23 cellular contexts compared by ENCODE assay signal in the genomic region with DNA sequence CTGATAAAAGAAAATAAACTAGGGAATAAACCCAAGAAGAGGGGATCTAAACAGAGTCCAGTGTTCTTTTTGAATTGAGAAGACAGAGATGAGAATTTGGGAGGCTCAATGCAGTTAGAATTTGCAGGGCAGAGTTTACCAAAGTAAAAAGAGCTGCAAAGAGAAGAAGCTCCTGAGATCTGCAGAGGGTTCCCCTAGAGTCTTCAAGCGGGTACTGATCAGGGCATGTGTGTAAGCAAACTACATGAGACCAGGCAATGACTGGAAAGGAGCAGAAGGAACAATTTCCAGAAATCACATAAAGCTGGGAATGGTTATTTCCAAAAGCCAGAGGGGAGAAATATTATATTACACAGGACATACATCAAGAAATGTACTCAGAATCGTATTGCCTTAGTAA. TPM values are rescaled to one million over a fixed set of nuclear protein-coding genes. Genes with fewer than 3 reads are reported as not detected.
A peak's percentile ranks its signal among the peaks of the same experiment; 100 is the strongest.
DNase-seq lines count a peak whose midpoint lies in the region; ATAC-seq, FAIRE-seq and TF ChIP-seq lines count a peak whose summit lies in the region.
"Had no signal": no experiment of that assay in that cellular context is flagged by ENCODE, and none has a peak within 500 bp of the region (broad histone marks: within the 10 kb centered on the region; RNA-seq: fewer than 3 reads in every experiment).

No MANE protein-coding gene starts in this region.

- H3K4me2 ChIP-seq in A549: no peak overlapping the region
- H3K4me2 ChIP-seq in GM23338: no peak overlapping the region
- no peak overlapping the region for H3K4me2 ChIP-seq in PC-3 (ENCODE audit: low read length)
- H3K4me2 ChIP-seq in K562 (ENCODE audit: insufficient read depth, low read length): no peak overlapping the region

- no peak overlapping the region for H3K27ac Mint-ChIP-seq in GM23338
- H3K27ac Mint-ChIP-seq: CD4-positive, CD25-positive, alpha-beta regulatory T cell; T-cell had no signal

- TF ChIP-seq RAD21 in A549 (conservative IDR thresholded peaks at IDR 0.05 in 1 of 2, IDR thresholded peaks at IDR 0.05 in 1 of 2) (no peak), K562 (CRISPR knock-in tag; conservative IDR thresholded peaks at IDR 0.05 in 1 of 2, IDR thresholded peaks at IDR 0.05 in 1 of 2) (no peak)

- in situ Hi-C loops in K562 (cut with MboI): no loop called here

- H3K4me1 Mint-ChIP-seq in GM23338: peaks cover 9% of the 10 kb centered on the region; the same call in 2 of the 3 replicates
- H3K4me1 Mint-ChIP-seq: CD4-positive, CD25-positive, alpha-beta regulatory T cell had no signal

- POLR2A ChIA-PET in A549 (lab: Yijun Ruan, JAX) (no interaction called here), PC-3 (lab: Charles Lee; ENCODE audit: unreplicated experiment) (no interaction called here), K562 (lab: Yijun Ruan, JAX) (interaction anchor here (0.7 kb wide), 1 partner anchor 49 kb away, joined by 3 read pairs; no protein-coding TSS in a partner anchor)

- DNase-seq in A549 (ENCODE audit: low read depth in 1 of 2, low spot score in 1 of 2): no peak
- DNase-seq in GM23338 (ENCODE audit: low spot score): peak; percentile 23
- DNase-seq in PC-3: no peak
- DNase-seq in K562 (ENCODE audit: extremely low read depth in 1 of 4, low spot score in 3 of 4): no peak
- no peak for DNase-seq in pancreas
- no peak for DNase-seq in NCI-H510A (lab: John Stamatoyannopoulos, UW)
- DNase-seq in testis: no peak
- no peak for DNase-seq in coronary artery (ENCODE audit: low spot score)
- DNase-seq: ACHN; AML-193; Caco-2; CD4-positive, CD25-positive, alpha-beta regulatory T cell; DMS153; EL; H7; IMR-90; NCI-H1048; NCI-H1694; NCI-H2227 treated with DMSO at 0.1 percent for 48 hours; NCI-H524 treated with DMSO at 0.1 percent for 48 hours; T-cell had no signal

- ATAC-seq in A549 (peak; percentile 56 to 78; a peak in 4 of 6 replicates), GM23338 (peak; percentile 48; the same call in 2 of the 3 replicates), PC-3 (peak; percentile 14; the same call in 1 of the 2 replicates), K562 (peak; percentile 78), pancreas (no peak)
- ATAC-seq: T-cell had no signal

- no peak for TF ChIP-seq CTCF in A549 (IDR thresholded peaks at IDR 0.05)
- no peak for TF ChIP-seq CTCF in GM23338 (conservative IDR thresholded peaks at IDR 0.05; ENCODE audit: low read depth in 2 of 2)
- no peak for TF ChIP-seq CTCF in PC-3 (conservative IDR thresholded peaks at IDR 0.05; ENCODE audit: low read depth, low read length)
- TF ChIP-seq CTCF in K562 (IDR thresholded peaks at IDR 0.05 in 2 of 3, conservative IDR thresholded peaks at IDR 0.05 in 1 of 3; ENCODE audit: insufficient read depth in 2 of 3, low read depth in 1 of 3, low read length in 3 of 3): no peak
- no peak for TF ChIP-seq CTCF in pancreas (IDR thresholded peaks at IDR 0.05)
- no peak for TF ChIP-seq CTCF in testis (IDR thresholded peaks at IDR 0.05)
- no peak for TF ChIP-seq CTCF in coronary artery (IDR thresholded peaks at IDR 0.05)

- H3K27ac ChIP-seq in A549 (no peak overlapping the region), GM23338 (ENCODE audit: low read depth) (no peak overlapping the region), PC-3 (ENCODE audit: low read length) (0 out of 2 replicates have a peak overlapping the region, but pooled peaks have one; percentile 16), K562 (ENCODE audit: extremely low read depth, low read depth, low read length) (no peak overlapping the region), pancreas (no peak overlapping the region), testis (no peak overlapping the region), coronary artery (no peak overlapping the region)

- intact Hi-C loops in PC-3 (cut with micrococcal nuclease) (no loop called here), K562 (cut with micrococcal nuclease) (no loop called here), pancreas (cut with DNase I) (no loop called here), testis (cut with DNase I; ENCODE audit: low total_unique reads) (no loop called here)

- H3K4me3 ChIP-seq in A549 (no peak overlapping the region), GM23338 (no peak overlapping the region), PC-3 (ENCODE audit: low read length) (no peak overlapping the region), K562 (no peak overlapping the region), pancreas (no peak overlapping the region), testis (no peak overlapping the region), coronary artery (no peak overlapping the region)

- TF ChIP-seq EP300 in A549 (IDR thresholded peaks at IDR 0.05) (no peak), K562 (IDR thresholded peaks at IDR 0.05; ENCODE audit: low read length) (no peak)

- H3K36me3 Mint-ChIP-seq in GM23338 (ENCODE audit: low read depth): no peaks in the 10 kb centered on the region
- H3K36me3 Mint-ChIP-seq: CD4-positive, CD25-positive, alpha-beta regulatory T cell; T-cell had no signal

- no peaks in the 10 kb centered on the region for H3K27me3 Mint-ChIP-seq in GM23338 (ENCODE audit: insufficient read depth, low read depth, poor library complexity)

- CTCF ChIA-PET in A549 (lab: Yijun Ruan, JAX): interaction anchor here (1.0 to 2.2 kb wide), 4 partner anchors 11 to 20 kb away, joined by 3 to 7 read pairs (median 4); no protein-coding TSS in a partner anchor
- CTCF ChIA-PET in PC-3 (lab: Charles Lee): interaction anchor here (0.6 kb wide), 1 partner anchor 122 kb away, joined by 3 read pairs; no protein-coding TSS in a partner anchor
- CTCF ChIA-PET in K562 (lab: Yijun Ruan, JAX; ENCODE audit: low intra/inter-chr PET ratio): no interaction called here

- 83% methylated on average over 2 of the region's 2 CpGs for WGBS in A549 (ENCODE audit: missing lambda C conversion rate)
- 0% methylated on average over 2 of the region's 2 CpGs for WGBS in K562 (ENCODE audit: insufficient coverage, low coverage, missing lambda C conversion rate)
- WGBS in pancreas, 2 donors: 94 to 96% methylated on average over 2 of the region's 2 CpGs
- WGBS in testis, 2 donors: 85 to 89% methylated on average over 2 of the region's 2 CpGs

- H3K9me3 Mint-ChIP-seq in GM23338: no peaks in the 10 kb centered on the region
- H3K9me3 Mint-ChIP-seq: T-cell had no signal

- no peaks in the 10 kb centered on the region for H3K9me1 ChIP-seq in K562 (ENCODE audit: control insufficient read depth, insufficient read depth, low read length)

- H3F3A ChIP-seq in GM23338 (replicated peaks; ENCODE audit: low read depth) (no peaks in the 10 kb centered on the region), PC-3 (ENCODE audit: low read length, unreplicated experiment) (peaks cover 6% of the 10 kb centered on the region)

- H3K36me3 ChIP-seq in GM23338 (ENCODE audit: insufficient read depth) (no peaks in the 10 kb centered on the region), PC-3 (ENCODE audit: low read depth, low read length) (no peaks in the 10 kb centered on the region), K562 (ENCODE audit: control insufficient read depth, insufficient read depth, low read length) (no peaks in the 10 kb centered on the region), pancreas (no peaks in the 10 kb centered on the region), testis (ENCODE audit: low read depth, missing control alignments) (no peaks in the 10 kb centered on the region)

- FAIRE-seq in A549 (lab: Jason Lieb, UNC): peak; percentile 65
- FAIRE-seq in K562 (lab: Jason Lieb, UNC): no peak
- FAIRE-seq in pancreas (lab: Jason Lieb, UNC): no peak
- FAIRE-seq: GM19239 had no signal

- H3K79me2 ChIP-seq in GM23338 (replicated peaks; ENCODE audit: insufficient read depth) (no peaks in the 10 kb centered on the region), PC-3 (ENCODE audit: low read length) (no peaks in the 10 kb centered on the region), K562 (ENCODE audit: control insufficient read depth, insufficient read depth, low read length) (no peaks in the 10 kb centered on the region)

- no peaks in the 10 kb centered on the region for H4K20me1 ChIP-seq in GM23338 (replicated peaks; ENCODE audit: insufficient read depth)
- no peaks in the 10 kb centered on the region for H4K20me1 ChIP-seq in PC-3 (ENCODE audit: low read length)
- H4K20me1 ChIP-seq in K562 (replicated peaks; ENCODE audit: control insufficient read depth, insufficient read depth, low read length): no peaks in the 10 kb centered on the region

- no peak overlapping the region for H3K4me3 Mint-ChIP-seq in GM23338
- H3K4me3 Mint-ChIP-seq: CD4-positive, CD25-positive, alpha-beta regulatory T cell; T-cell had no signal

- H3K9ac ChIP-seq in PC-3 (ENCODE audit: low read length): no peak overlapping the region
- no peak overlapping the region for H3K9ac ChIP-seq in K562 (ENCODE audit: insufficient read depth in 1 of 2, low read depth in 2 of 2, low read length in 2 of 2)

- H3K4me1 ChIP-seq in A549 (no peaks in the 10 kb centered on the region), GM23338 (ENCODE audit: insufficient read depth) (peaks cover 6% of the 10 kb centered on the region; the same call in 1 of the 2 replicates), PC-3 (ENCODE audit: insufficient read depth, low read length) (peaks cover 36% of the 10 kb centered on the region), K562 (replicated peaks in 1 of 2; ENCODE audit: control insufficient read depth in 2 of 2, insufficient read depth in 2 of 2, low read length in 2 of 2) (no peaks in the 10 kb centered on the region), pancreas (no peaks in the 10 kb centered on the region), testis (no peaks in the 10 kb centered on the region)
- H3K4me1 ChIP-seq: Caco-2 had no signal

- no peaks in the 10 kb centered on the region for H3K9me3 ChIP-seq in A549
- no peaks in the 10 kb centered on the region for H3K9me3 ChIP-seq in PC-3 (ENCODE audit: low read length)
- H3K9me3 ChIP-seq in K562 (replicated peaks; ENCODE audit: control insufficient read depth, insufficient read depth, low read depth, low read length): no peaks in the 10 kb centered on the region
- no peaks in the 10 kb centered on the region for H3K9me3 ChIP-seq in pancreas
- H3K9me3 ChIP-seq in testis: no peaks in the 10 kb centered on the region
- H3K9me3 ChIP-seq: Caco-2 had no signal

- TF ChIP-seq POLR2A in A549 (IDR thresholded peaks at IDR 0.05; ENCODE audit: low read length) (no peak), K562 (conservative IDR thresholded peaks at IDR 0.05) (no peak), testis (IDR thresholded peaks at IDR 0.05) (no peak)

- H3K9me2 ChIP-seq in GM23338 (ENCODE audit: insufficient read depth) (no peaks in the 10 kb centered on the region), PC-3 (replicated peaks; ENCODE audit: low read length) (no peaks in the 10 kb centered on the region)

- no peaks in the 10 kb centered on the region for H3K27me3 ChIP-seq in GM23338 (ENCODE audit: insufficient read depth)
- no peaks in the 10 kb centered on the region for H3K27me3 ChIP-seq in PC-3 (ENCODE audit: low read length)
- H3K27me3 ChIP-seq in K562 (ENCODE audit: control insufficient read depth in 2 of 2, insufficient read depth in 2 of 2, low read length in 2 of 2): no peaks in the 10 kb centered on the region
- no peaks in the 10 kb centered on the region for H3K27me3 ChIP-seq in pancreas
- no peaks in the 10 kb centered on the region for H3K27me3 ChIP-seq in testis

- H2AFZ ChIP-seq in GM23338 (no peak overlapping the region), PC-3 (ENCODE audit: low read length) (peak overlapping the region; percentile 21; the same call in 1 of the 2 replicates), K562 (ENCODE audit: low read depth, low read length) (no peak overlapping the region)

- no TSS peak for BruUV-seq in PC-3 (replicated peaks; lab: Mats Ljungman, UMichigan)
- no TSS peak for BruUV-seq in K562 (replicated peaks; lab: Mats Ljungman, UMichigan)

RNA-seq across cellular contexts. Expression of a gene that starts 58.1 kb away (rescaled TPM):
- polyA plus RNA-seq in A549 (2011; rRNA removed) (127 and 134 TPM in 2 replicates), A549 (2017; fragmentation: RNase III; extraction: RNeasy Plus Mini Kit Qiagen cat#74134 plus additional on column Dnase treatment) (43.0 to 46.6 TPM (median 45.9 TPM) in 3 replicates), GM23338 (2016; fragmentation: Nextera tagmentation; extraction: Ambion mirVana) (31.9 and 37.3 TPM in 2 replicates), K562 (2011; rRNA removed) (34.3 and 41.7 TPM in 2 replicates), K562 (2014; fragmentation: Illumina TruSeq; extraction: Trizol) (54.6 and 56.3 TPM in 2 replicates), K562 (2014; fragmentation: Nextera tagmentation; extraction: Ambion mirVana) (10 to 100 TPM; 20.7 to 26.3 TPM), K562 (2014; rRNA removed) (56.1 and 57.7 TPM in 2 replicates), pancreas (10 to 100 TPM; 10.6 to 17.3 TPM), testis (ENCODE audit: insufficient read depth, low read depth, low replicate concordance) (120 TPM)
- polyA plus RNA-seq in A549 (2012; cell fraction: cytosol; rRNA removed): 33.6 and 33.9 TPM in 2 replicates
- polyA plus RNA-seq in A549 (2012; cell fraction: nucleus; rRNA removed): 45.5 and 65.3 TPM in 2 replicates
- 74.8 and 76.6 TPM in 2 replicates for polyA minus RNA-seq in A549 (2011; rRNA and poly(A)+ RNA removed)
- 38.3 and 42.4 TPM in 2 replicates for total RNA-seq in GM23338 (2014; rRNA removed; shearing (Covaris generic))
- total RNA-seq in PC-3 (2014; rRNA removed) (120 and 128 TPM in 2 replicates), K562 (2014; rRNA removed) (57.6 and 61.6 TPM in 2 replicates), K562 (2014; rRNA removed; fragmentation: Illumina TruSeq; extraction: Trizol) (53.8 and 61.6 TPM in 2 replicates), K562 (2015; rRNA removed; fragmentation: Illumina TruSeq; extraction: Trizol) (40.9 and 43.8 TPM in 2 replicates), K562 (2021) (52.1 and 58.0 TPM in 2 replicates), pancreas (10 to 100 TPM; 17.3 to 37.0 (median 27.2) TPM), testis (10 to 100 TPM; 40.4 to 71.0 TPM)
- total RNA-seq in K562 (2011; cell fraction: chromatin; rRNA removed; ENCODE audit: low replicate concordance): 19.0 and 47.8 TPM in 2 replicates
- 12.1 and 15.0 TPM in 2 replicates for total RNA-seq in K562 (2011; cell fraction: nucleolus; rRNA removed)
- 20.7 and 21.8 TPM in 2 replicates for total RNA-seq in K562 (2011; cell fraction: nucleoplasm; rRNA removed)
- 13.8 and 21.1 TPM in 2 replicates for polyA plus RNA-seq in K562 (2011; cell fraction: cytosol; rRNA removed)
- 18.6 and 49.8 TPM in 2 replicates for polyA plus RNA-seq in K562 (2011; cell fraction: nucleus; rRNA removed)
- polyA plus RNA-seq in K562 (2012): 49.7 and 119 TPM in 2 replicates
- polyA minus RNA-seq in K562 (2011; rRNA and poly(A)+ RNA removed): 27.7 and 33.4 TPM in 2 replicates
- polyA minus RNA-seq in K562 (2011; cell fraction: cytosol; rRNA and poly(A)+ RNA removed): 11.3 and 15.4 TPM in 2 replicates
- polyA minus RNA-seq in K562 (2011; cell fraction: nucleus; rRNA and poly(A)+ RNA removed): 7.0 and 26.5 TPM in 2 replicates
- total RNA-seq: OCI-LY7 had no signal

Comparison
In these comparisons a context has a peak if more than half of its experiments do, and no peak if none do; other contexts are left out.
1. ATAC-seq: peak in A549 (2 of 2), GM23338 (single experiment), PC-3 (single experiment) and K562 (single experiment); none in pancreas (0 of 4).